Comparison of ENCODE assay signal across 8 cellular contexts in genomic region chr6:81772741-81773140, GRCh38. TPM values are rescaled to one million over a fixed set of nuclear protein-coding genes. Genes with fewer than 3 reads are reported as not detected.
A peak's percentile ranks its signal among the peaks of the same experiment; 100 is the strongest.
DNase-seq lines count a peak whose midpoint lies in the region; ATAC-seq, FAIRE-seq and TF ChIP-seq lines count a peak whose summit lies in the region.

No MANE protein-coding gene starts in this region.

- H3K36me3 Mint-ChIP-seq in type B pancreatic cell: no peaks in the 10 kb centered on the region

- H3K27ac ChIP-seq in mesendoderm (ENCODE audit: low read depth, low read length): no peak overlapping the region

- no peak overlapping the region for H2BK5ac ChIP-seq in mesendoderm (ENCODE audit: low read length)

- no peak overlapping the region for H3K4me3 ChIP-seq in mesendoderm (ENCODE audit: low read length)

- H3K4me2 ChIP-seq in mesendoderm (ENCODE audit: low read length): no peak overlapping the region

- peak; percentile 99 for ATAC-seq in GM19372 (IDR thresholded peaks at IDR 0.05; ENCODE audit: low read depth, unreplicated experiment)
- ATAC-seq in HG03175 (IDR thresholded peaks at IDR 0.05; ENCODE audit: unreplicated experiment): peak; percentile 99

- no peak for FAIRE-seq in HTR-8/SVneo (lab: Jason Lieb, UNC)

- no peak overlapping the region for H4K8ac ChIP-seq in mesendoderm (ENCODE audit: low read depth, low read length)

- WGBS in mesendoderm (ENCODE audit: extremely low coverage, insufficient coverage, low lambda C conversion rate): no CpG with 5 or more reads among the region's 2 CpGs

- H3K18ac ChIP-seq in mesendoderm (ENCODE audit: low read length): no peak overlapping the region

- H3K27me3 ChIP-seq in mesendoderm (ENCODE audit: insufficient read depth, low read length, poor library complexity): no peaks in the 10 kb centered on the region

- H3K36me3 ChIP-seq in mesendoderm (ENCODE audit: control insufficient read depth, insufficient read depth, low read length): no peaks in the 10 kb centered on the region

- no peak overlapping the region for H3K9ac ChIP-seq in mesendoderm (ENCODE audit: low read length)

- H3K9me3 Mint-ChIP-seq in type B pancreatic cell: no peaks in the 10 kb centered on the region

- no peak overlapping the region for H3K56ac ChIP-seq in mesendoderm (ENCODE audit: low read length)

- TF ChIP-seq CTCF in type B pancreatic cell (conservative IDR thresholded peaks at IDR 0.05): no peak

- DNase-seq in A172 (ENCODE audit: low spot score) (peak; percentile 64), UCSD-AML1 (lab: John Stamatoyannopoulos, UW; ENCODE audit: unreplicated experiment) (peak; percentile 22), type B pancreatic cell (ENCODE audit: extremely low spot score, unreplicated experiment) (no peak), HTR-8/SVneo (ENCODE audit: insufficient read length, low spot score) (no peak), anterior cingulate cortex (lab: John Stamatoyannopoulos, UW) (no peak), mesendoderm (no peak)

- no peak overlapping the region for H3K4me3 Mint-ChIP-seq in type B pancreatic cell

- no peak overlapping the region for H2AK5ac ChIP-seq in mesendoderm (ENCODE audit: low read length)

- no peak overlapping the region for H2BK15ac ChIP-seq in mesendoderm (replicated peaks; ENCODE audit: low read depth)

- H3K4me1 ChIP-seq in mesendoderm (ENCODE audit: control insufficient read depth, low read depth, low read length): no peaks in the 10 kb centered on the region

- H3K27me3 Mint-ChIP-seq in type B pancreatic cell: no peaks in the 10 kb centered on the region

- H3K23ac ChIP-seq in mesendoderm (ENCODE audit: low read length): no peak overlapping the region

- no peaks in the 10 kb centered on the region for H3K79me2 ChIP-seq in mesendoderm (ENCODE audit: control insufficient read depth, insufficient read depth, low read length)

- H4K5ac ChIP-seq in mesendoderm (ENCODE audit: low read length): no peak overlapping the region

- H3K4ac ChIP-seq in mesendoderm (ENCODE audit: low read depth, low read length): no peak overlapping the region

- H3K4me1 Mint-ChIP-seq in type B pancreatic cell (ENCODE audit: unreplicated experiment): peaks cover 24% of the 10 kb centered on the region

- H3K27ac Mint-ChIP-seq in type B pancreatic cell: peak overlapping the region; percentile 59

- no peak overlapping the region for H2BK120ac ChIP-seq in mesendoderm (ENCODE audit: low read depth, low read length)

- H3K79me1 ChIP-seq in mesendoderm (ENCODE audit: low read length): no peaks in the 10 kb centered on the region

RNA-seq across cellular contexts. Expression of gene TENT5A, which starts 20.3 kb away (rescaled TPM):
- total RNA-seq in A172 (2014; rRNA removed; shearing (Covaris generic)): 5.0 and 6.5 TPM in 2 replicates
- total RNA-seq in type B pancreatic cell (ENCODE audit: low replicate concordance): 23.0 and 50.9 TPM in 2 replicates
- polyA plus RNA-seq in mesendoderm (2013, experiment 1 of 2): 0.69 TPM
- 0.62 TPM for polyA plus RNA-seq in mesendoderm (2013, experiment 2 of 2)

Comparison
In these comparisons a context has a peak if more than half of its experiments do, and no peak if none do; other contexts are left out.
1. DNase-seq: peak in A172 (single experiment) and UCSD-AML1 (single experiment); none in type B pancreatic cell (single experiment), HTR-8/SVneo (single experiment), anterior cingulate cortex (0 of 58) and mesendoderm (single experiment).